ENCODE assay signal across 10 cellular contexts in genomic region chr6:113433506-113433991, GRCh38.
A peak's percentile ranks its signal among the peaks of the same experiment; 100 is the strongest.
DNase-seq lines count a peak whose midpoint lies in the region; ATAC-seq and TF ChIP-seq lines count a peak whose summit lies in the region.
"Had no signal": no experiment of that assay in that cellular context is flagged by ENCODE, and none has a peak within 500 bp of the region (broad histone marks: within the 10 kb centered on the region; RNA-seq: fewer than 3 reads in every experiment).

No MANE protein-coding gene starts in this region.

- H3F3A ChIP-seq in GM23338 (replicated peaks; ENCODE audit: low read depth) = no peaks in the 10 kb centered on the region

- H3K36me3 Mint-ChIP-seq in GM23338 (ENCODE audit: low read depth) = no peaks in the 10 kb centered on the region
- H3K36me3 Mint-ChIP-seq: brain had no signal

- DNase-seq in GM23338 (ENCODE audit: low spot score) = no peak
- DNase-seq in islet precursor cell = peak; percentile 51
- peak; percentile 65 for DNase-seq in stomach
- DNase-seq in brain microvascular endothelial cell = no peak
- no peak for DNase-seq in GM10266 (ENCODE audit: extremely low spot score)
- DNase-seq in NCI-H510A (lab: John Stamatoyannopoulos, UW) = no peak

- no peak overlapping the region for H3K27ac Mint-ChIP-seq in GM23338

- no peaks in the 10 kb centered on the region for H4K20me1 ChIP-seq in GM23338 (replicated peaks; ENCODE audit: insufficient read depth)

- H3K4me2 ChIP-seq in GM23338 = no peak overlapping the region

- H3K27me3 Mint-ChIP-seq in GM23338 (ENCODE audit: insufficient read depth, low read depth, poor library complexity) = no peaks in the 10 kb centered on the region
- H3K27me3 Mint-ChIP-seq: brain had no signal

- TF ChIP-seq EP300 in stomach (IDR thresholded peaks at IDR 0.05) = no peak

- H3K79me2 ChIP-seq in GM23338 (replicated peaks; ENCODE audit: insufficient read depth) = no peaks in the 10 kb centered on the region

- H3K9me2 ChIP-seq in GM23338 (ENCODE audit: insufficient read depth) = peaks cover 12% of the 10 kb centered on the region

- H3K27me3 ChIP-seq in GM23338 (ENCODE audit: insufficient read depth) (no peaks in the 10 kb centered on the region), stomach (no peaks in the 10 kb centered on the region), brain microvascular endothelial cell (replicated peaks) (no peaks in the 10 kb centered on the region)

- H3K9me3 Mint-ChIP-seq in GM23338 = no peaks in the 10 kb centered on the region
- H3K9me3 Mint-ChIP-seq: brain had no signal

- H3K36me3 ChIP-seq in GM23338 (ENCODE audit: insufficient read depth) (no peaks in the 10 kb centered on the region), stomach (no peaks in the 10 kb centered on the region), brain microvascular endothelial cell (replicated peaks) (no peaks in the 10 kb centered on the region)

- TF ChIP-seq POLR2A in stomach (IDR thresholded peaks at IDR 0.05) = no peak

- in situ Hi-C loops in brain microvascular endothelial cell (cut with HindIII; ENCODE audit: low pct_ligation_motif_present, low sequenced_read_pairs) = no loop called here

- no peaks in the 10 kb centered on the region for H3K9me3 ChIP-seq in stomach

- no peaks in the 10 kb centered on the region for H3K4me1 Mint-ChIP-seq in GM23338

- 22 to 43% (median 25%) methylated on average over 5 of the region's 5 CpGs for WGBS in stomach, 5 donors

- peak overlapping the region; percentile 61; the same call in 1 of the 2 replicates for H2AFZ ChIP-seq in GM23338

- no peak overlapping the region for H3K4me3 Mint-ChIP-seq in GM23338
- H3K4me3 Mint-ChIP-seq: brain had no signal

- ATAC-seq in GM23338 = no peak
- no peak for ATAC-seq in HG03097 (IDR thresholded peaks at IDR 0.05; ENCODE audit: low FRiP score, unreplicated experiment)
- ATAC-seq: HCT116 had no signal

- TF ChIP-seq CTCF in GM23338 (conservative IDR thresholded peaks at IDR 0.05; ENCODE audit: low read depth in 2 of 2) (no peak), WI38 (IDR thresholded peaks at IDR 0.05; ENCODE audit: low read depth, low read length) (no peak), stomach (IDR thresholded peaks at IDR 0.05) (no peak), brain microvascular endothelial cell (IDR thresholded peaks at IDR 0.05; ENCODE audit: low read depth, low read length, missing control alignments) (no peak), GM10266 (IDR thresholded peaks at IDR 0.05; ENCODE audit: control insufficient read depth, insufficient read depth, low read depth, missing control alignments) (no peak)

- H3K27ac ChIP-seq in GM23338 (ENCODE audit: low read depth) (no peak overlapping the region), stomach (peak overlapping the region in 2 of 5 donors; percentile 48 to 54), brain microvascular endothelial cell (no peak overlapping the region)

- intact Hi-C loops in stomach (cut with DNase I; ENCODE audit: low total_unique reads) = no loop called here

- H3K4me3 ChIP-seq in GM23338 (no peak overlapping the region), WI38 (ENCODE audit: low read depth, low read length) (peak overlapping the region; percentile 18; the same call in 1 of the 2 replicates), stomach (no peak overlapping the region), brain microvascular endothelial cell (ENCODE audit: low read depth, low read length) (no peak overlapping the region)

- H3K4me1 ChIP-seq in GM23338 (ENCODE audit: insufficient read depth) (no peaks in the 10 kb centered on the region), stomach (peaks cover 15 to 21% (median 19%) of the 10 kb centered on the region in 4 donors)

TF ChIP-seq in GM23338, 12 proteins besides CTCF, POLR2A, EP300 and RAD21 (continues in another document):
- TF ChIP-seq, protein P1, sequence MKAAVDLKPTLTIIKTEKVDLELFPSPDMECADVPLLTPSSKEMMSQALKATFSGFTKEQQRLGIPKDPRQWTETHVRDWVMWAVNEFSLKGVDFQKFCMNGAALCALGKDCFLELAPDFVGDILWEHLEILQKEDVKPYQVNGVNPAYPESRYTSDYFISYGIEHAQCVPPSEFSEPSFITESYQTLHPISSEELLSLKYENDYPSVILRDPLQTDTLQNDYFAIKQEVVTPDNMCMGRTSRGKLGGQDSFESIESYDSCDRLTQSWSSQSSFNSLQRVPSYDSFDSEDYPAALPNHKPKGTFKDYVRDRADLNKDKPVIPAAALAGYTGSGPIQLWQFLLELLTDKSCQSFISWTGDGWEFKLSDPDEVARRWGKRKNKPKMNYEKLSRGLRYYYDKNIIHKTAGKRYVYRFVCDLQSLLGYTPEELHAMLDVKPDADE (IDR thresholded peaks at IDR 0.05) = no peak
- TF ChIP-seq POLR2AphosphoS5 (IDR thresholded peaks at IDR 0.05; ENCODE audit: low read depth) (no peak), CREB1 (CRISPR knock-in tag; IDR thresholded peaks at IDR 0.05; ENCODE audit: low read depth) (no peak), EZH2 (IDR thresholded peaks at IDR 0.05; ENCODE audit: low read depth, unreplicated experiment) (no peak), STAT1 (IDR thresholded peaks at IDR 0.05; ENCODE audit: unreplicated experiment) (no peak), EZH2phosphoT487 (IDR thresholded peaks at IDR 0.05; ENCODE audit: unreplicated experiment) (no peak), JUNB (IDR thresholded peaks at IDR 0.05; ENCODE audit: unreplicated experiment) (no peak)
- TF ChIP-seq, protein P2, sequence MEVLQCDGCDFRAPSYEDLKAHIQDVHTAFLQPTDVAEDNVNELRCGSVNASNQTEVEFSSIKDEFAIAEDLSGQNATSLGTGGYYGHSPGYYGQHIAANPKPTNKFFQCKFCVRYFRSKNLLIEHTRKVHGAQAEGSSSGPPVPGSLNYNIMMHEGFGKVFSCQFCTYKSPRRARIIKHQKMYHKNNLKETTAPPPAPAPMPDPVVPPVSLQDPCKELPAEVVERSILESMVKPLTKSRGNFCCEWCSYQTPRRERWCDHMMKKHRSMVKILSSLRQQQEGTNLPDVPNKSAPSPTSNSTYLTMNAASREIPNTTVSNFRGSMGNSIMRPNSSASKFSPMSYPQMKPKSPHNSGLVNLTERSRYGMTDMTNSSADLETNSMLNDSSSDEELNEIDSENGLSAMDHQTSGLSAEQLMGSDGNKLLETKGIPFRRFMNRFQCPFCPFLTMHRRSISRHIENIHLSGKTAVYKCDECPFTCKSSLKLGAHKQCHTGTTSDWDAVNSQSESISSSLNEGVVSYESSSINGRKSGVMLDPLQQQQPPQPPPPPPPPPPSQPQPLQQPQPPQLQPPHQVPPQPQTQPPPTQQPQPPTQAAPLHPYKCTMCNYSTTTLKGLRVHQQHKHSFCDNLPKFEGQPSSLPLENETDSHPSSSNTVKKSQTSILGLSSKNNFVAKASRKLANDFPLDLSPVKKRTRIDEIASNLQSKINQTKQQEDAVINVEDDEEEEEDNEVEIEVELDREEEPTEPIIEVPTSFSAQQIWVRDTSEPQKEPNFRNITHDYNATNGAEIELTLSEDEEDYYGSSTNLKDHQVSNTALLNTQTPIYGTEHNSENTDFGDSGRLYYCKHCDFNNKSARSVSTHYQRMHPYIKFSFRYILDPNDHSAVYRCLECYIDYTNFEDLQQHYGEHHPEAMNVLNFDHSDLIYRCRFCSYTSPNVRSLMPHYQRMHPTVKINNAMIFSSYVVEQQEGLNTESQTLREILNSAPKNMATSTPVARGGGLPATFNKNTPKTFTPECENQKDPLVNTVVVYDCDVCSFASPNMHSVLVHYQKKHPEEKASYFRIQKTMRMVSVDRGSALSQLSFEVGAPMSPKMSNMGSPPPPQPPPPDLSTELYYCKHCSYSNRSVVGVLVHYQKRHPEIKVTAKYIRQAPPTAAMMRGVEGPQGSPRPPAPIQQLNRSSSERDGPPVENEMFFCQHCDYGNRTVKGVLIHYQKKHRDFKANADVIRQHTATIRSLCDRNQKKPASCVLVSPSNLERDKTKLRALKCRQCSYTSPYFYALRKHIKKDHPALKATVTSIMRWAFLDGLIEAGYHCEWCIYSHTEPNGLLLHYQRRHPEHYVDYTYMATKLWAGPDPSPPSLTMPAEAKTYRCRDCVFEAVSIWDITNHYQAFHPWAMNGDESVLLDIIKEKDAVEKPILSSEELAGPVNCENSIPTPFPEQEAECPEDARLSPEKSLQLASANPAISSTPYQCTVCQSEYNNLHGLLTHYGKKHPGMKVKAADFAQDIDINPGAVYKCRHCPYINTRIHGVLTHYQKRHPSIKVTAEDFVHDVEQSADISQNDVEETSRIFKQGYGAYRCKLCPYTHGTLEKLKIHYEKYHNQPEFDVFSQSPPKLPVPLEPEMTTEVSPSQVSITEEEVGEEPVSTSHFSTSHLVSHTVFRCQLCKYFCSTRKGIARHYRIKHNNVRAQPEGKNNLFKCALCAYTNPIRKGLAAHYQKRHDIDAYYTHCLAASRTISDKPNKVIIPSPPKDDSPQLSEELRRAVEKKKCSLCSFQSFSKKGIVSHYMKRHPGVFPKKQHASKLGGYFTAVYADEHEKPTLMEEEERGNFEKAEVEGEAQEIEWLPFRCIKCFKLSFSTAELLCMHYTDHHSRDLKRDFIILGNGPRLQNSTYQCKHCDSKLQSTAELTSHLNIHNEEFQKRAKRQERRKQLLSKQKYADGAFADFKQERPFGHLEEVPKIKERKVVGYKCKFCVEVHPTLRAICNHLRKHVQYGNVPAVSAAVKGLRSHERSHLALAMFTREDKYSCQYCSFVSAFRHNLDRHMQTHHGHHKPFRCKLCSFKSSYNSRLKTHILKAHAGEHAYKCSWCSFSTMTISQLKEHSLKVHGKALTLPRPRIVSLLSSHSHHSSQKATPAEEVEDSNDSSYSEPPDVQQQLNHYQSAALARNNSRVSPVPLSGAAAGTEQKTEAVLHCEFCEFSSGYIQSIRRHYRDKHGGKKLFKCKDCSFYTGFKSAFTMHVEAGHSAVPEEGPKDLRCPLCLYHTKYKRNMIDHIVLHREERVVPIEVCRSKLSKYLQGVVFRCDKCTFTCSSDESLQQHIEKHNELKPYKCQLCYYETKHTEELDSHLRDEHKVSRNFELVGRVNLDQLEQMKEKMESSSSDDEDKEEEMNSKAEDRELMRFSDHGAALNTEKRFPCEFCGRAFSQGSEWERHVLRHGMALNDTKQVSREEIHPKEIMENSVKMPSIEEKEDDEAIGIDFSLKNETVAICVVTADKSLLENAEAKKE (CRISPR knock-in tag; IDR thresholded peaks at IDR 0.05) = no peak

Comparison
In these comparisons a context has a peak if more than half of its experiments do, and no peak if none do; other contexts are left out.
1. DNase-seq: peak in islet precursor cell (single experiment) and stomach (single experiment); none in GM23338 (single experiment), brain microvascular endothelial cell (single experiment), GM10266 (single experiment) and NCI-H510A (single experiment).